Comparison of ENCODE assay signal across 1 cellular context in genomic region chr2:24840164-24840869, GRCh38.
TF ChIP-seq lines count a peak whose summit lies in the region.

No MANE protein-coding gene starts in this region.

TF ChIP-seq in HepG2, 621 proteins besides CTCF, POLR2A, EP300 and RAD21 (continued from another document):
- no peak for TF ChIP-seq ZBTB10 (CRISPR knock-in tag; IDR thresholded peaks at IDR 0.05; ENCODE audit: borderline replicate concordance)
